ENCODE assay signal across 17 cellular contexts in genomic region chr6:3894535-3895302, GRCh38. TPM values are rescaled to one million over a fixed set of nuclear protein-coding genes. Genes with fewer than 3 reads are reported as not detected.
DNase-seq lines count a peak whose midpoint lies in the region; ATAC-seq and TF ChIP-seq lines count a peak whose summit lies in the region.
"Had no signal": no experiment of that assay in that cellular context is flagged by ENCODE, and none has a peak within 500 bp of the region (broad histone marks: within the 10 kb centered on the region; RNA-seq: fewer than 3 reads in every experiment).

No MANE protein-coding gene starts in this region.

- peak; percentile 40 for DNase-seq in NCI-H1092 (lab: John Stamatoyannopoulos, UW)
- DNase-seq in NCI-H69 (lab: John Stamatoyannopoulos, UW) = peak; percentile 60
- no peak for DNase-seq in hepatocyte (ENCODE audit: low spot score)
- no peak for DNase-seq in gastrocnemius medialis
- DNase-seq in MV-4-11 (lab: John Stamatoyannopoulos, UW) = no peak
- DNase-seq in OCI-M1 (lab: John Stamatoyannopoulos, UW) = no peak
- DNase-seq in ovary = no peak
- DNase-seq: BE2C; CD8-positive, alpha-beta T cell; GM23248; HFFc6; KBM-7; NCI-H1436; NCI-H2171 treated with DMSO at 0.1 percent for 48 hours; PC-9 had no signal

- no peak overlapping the region for H2AFZ ChIP-seq in hepatocyte
- H2AFZ ChIP-seq: GM23248, PC-9 had no signal

- H3K4me3 ChIP-seq in hepatocyte (no peak overlapping the region), gastrocnemius medialis (no peak overlapping the region), ovary (no peak overlapping the region)
- H3K4me3 ChIP-seq: GM23248, PC-9, SK-N-MC had no signal

- H3K79me2 ChIP-seq in hepatocyte = no peaks in the 10 kb centered on the region

- no peaks in the 10 kb centered on the region for H3K36me3 ChIP-seq in hepatocyte (replicated peaks; ENCODE audit: insufficient read depth, low read depth)
- H3K36me3 ChIP-seq in gastrocnemius medialis = no peaks in the 10 kb centered on the region
- H3K36me3 ChIP-seq in ovary = no peaks in the 10 kb centered on the region
- H3K36me3 ChIP-seq: BE2C had no signal

- no peaks in the 10 kb centered on the region for H4K20me1 ChIP-seq in hepatocyte (ENCODE audit: insufficient read depth, poor library complexity, severe bottlenecking)

- no peak overlapping the region for H3K4me2 ChIP-seq in hepatocyte
- H3K4me2 ChIP-seq: PC-9 had no signal

- no peak for ATAC-seq in gastrocnemius medialis
- ATAC-seq: CD8-positive, alpha-beta T cell had no signal

- intact Hi-C loops in gastrocnemius medialis (cut with DNase I; ENCODE audit: low total_unique reads) = no loop called here
- intact Hi-C loops in ovary (cut with DNase I) = no loop called here

- no peak for TF ChIP-seq EP300 in ovary (IDR thresholded peaks at IDR 0.05)

- 81% methylated on average over 13 of the region's 13 CpGs for WGBS in hepatocyte (ENCODE audit: low lambda C conversion rate, missing lambda C conversion rate)
- WGBS in ovary, 3 donors = 86 to 89% (median 86%) methylated on average over 13 of the region's 13 CpGs

- TF ChIP-seq CTCF in hepatocyte (IDR thresholded peaks at IDR 0.05; ENCODE audit: poor library complexity) = no peak
- TF ChIP-seq CTCF in gastrocnemius medialis (IDR thresholded peaks at IDR 0.05 in 4 of 5, conservative IDR thresholded peaks at IDR 0.05 in 1 of 5) = no peak
- TF ChIP-seq CTCF in ovary (IDR thresholded peaks at IDR 0.05) = no peak

- no peaks in the 10 kb centered on the region for H3K9me2 ChIP-seq in hepatocyte (replicated peaks; ENCODE audit: insufficient read depth)

- in situ Hi-C loops in gastrocnemius medialis (cut with MboI; ENCODE audit: low sequenced_read_pairs in 4 of 4) = no loop called here

- peak overlapping the region; percentile 31 for H3K27ac ChIP-seq in hepatocyte
- H3K27ac ChIP-seq in gastrocnemius medialis = peak overlapping the region in 3 of 4 donors; percentile 35 to 56 (median 45)
- no peak overlapping the region for H3K27ac ChIP-seq in ovary
- H3K27ac ChIP-seq: GM23248, HL-60, PC-9, SK-N-MC had no signal

- TF ChIP-seq POLR2A in gastrocnemius medialis (IDR thresholded peaks at IDR 0.05) (no peak), ovary (IDR thresholded peaks at IDR 0.05) (no peak)

- no peaks in the 10 kb centered on the region for H3K9me3 ChIP-seq in hepatocyte (ENCODE audit: low read depth)
- H3K9me3 ChIP-seq in gastrocnemius medialis = no peaks in the 10 kb centered on the region
- no peaks in the 10 kb centered on the region for H3K9me3 ChIP-seq in ovary
- H3K9me3 ChIP-seq: BE2C had no signal

- H3K27me3 ChIP-seq in hepatocyte (no peaks in the 10 kb centered on the region), gastrocnemius medialis (no peaks in the 10 kb centered on the region), ovary (no peaks in the 10 kb centered on the region)
- H3K27me3 ChIP-seq: BE2C had no signal

- H3K4me1 ChIP-seq in hepatocyte (ENCODE audit: insufficient read depth) (peaks cover 20% of the 10 kb centered on the region), gastrocnemius medialis (peaks cover 24% of the 10 kb centered on the region in 2 donors), ovary (ENCODE audit: insufficient read depth) (no peaks in the 10 kb centered on the region)
- H3K4me1 ChIP-seq: BE2C had no signal

RNA-seq across cellular contexts. Expression of gene FAM50B, which starts 45.5 kb away (rescaled TPM):
- 0.84 and 1.6 TPM in 2 replicates for total RNA-seq in hepatocyte
- polyA plus RNA-seq in hepatocyte = 1.1 and 1.6 TPM in 2 replicates
- total RNA-seq in gastrocnemius medialis = 10 to 100 TPM in 3 of 4 donors, 1 to 10 TPM in 1; 4.4 to 19.6 (median 15.3) TPM
- total RNA-seq in ovary = 10 to 100 TPM; 11.5 to 23.0 (median 15.6) TPM
- 10 to 100 TPM in 1 of 2 donors, 1 to 10 TPM in 1; 8.1 to 19.1 TPM for polyA plus RNA-seq in ovary

Comparison
In these comparisons a context has a peak if more than half of its experiments do, and no peak if none do; other contexts are left out.
1. DNase-seq: peak in NCI-H1092 (single experiment) and NCI-H69 (single experiment); none in hepatocyte (single experiment), gastrocnemius medialis (0 of 2), MV-4-11 (single experiment), OCI-M1 (single experiment) and ovary (0 of 5).
2. H3K27ac ChIP-seq: peak in hepatocyte (single experiment) and gastrocnemius medialis (3 of 4); none in ovary (0 of 2).